Comparison of ENCODE assay signal across 22 cellular contexts in the genomic region with DNA sequence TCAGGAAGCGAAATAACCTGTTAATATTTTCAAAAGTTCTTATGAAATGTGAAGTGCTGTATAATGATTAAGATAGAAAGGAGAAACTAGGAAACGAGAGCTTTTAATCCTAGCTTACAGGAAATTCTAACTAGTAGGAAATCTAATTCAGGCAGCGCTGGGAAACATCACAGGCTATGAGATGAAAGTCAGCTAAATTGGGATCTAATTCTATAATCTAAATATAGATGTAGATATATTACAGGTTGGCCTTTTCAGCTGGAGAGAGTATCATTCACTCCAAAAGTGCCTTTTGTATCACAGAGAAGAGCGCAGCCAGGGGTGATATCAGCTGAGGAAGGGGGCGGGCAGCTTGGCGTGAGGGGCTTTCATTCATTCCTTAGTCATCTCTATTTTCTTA.
DNase-seq lines count a peak whose midpoint lies in the region; ATAC-seq and TF ChIP-seq lines count a peak whose summit lies in the region.
"Had no signal": no experiment of that assay in that cellular context is flagged by ENCODE, and none has a peak within 500 bp of the region (broad histone marks: within the 10 kb centered on the region; RNA-seq: fewer than 3 reads in every experiment).

No MANE protein-coding gene starts in this region.

- no peak for TF ChIP-seq POLR2A in uterus (IDR thresholded peaks at IDR 0.05)

- DNase-seq in right atrium auricular region (ENCODE audit: low spot score) = no peak
- DNase-seq in left cardiac atrium = no peak
- DNase-seq in nephron progenitor cell = no peak
- DNase-seq in uterus = no peak
- DNase-seq in islet precursor cell = no peak
- DNase-seq in retina = no peak
- DNase-seq: 8988T; Calu3; CD4-positive, alpha-beta T cell; EL; NCI-H1417; NCI-H187; NCI-H226; NCI-H524; NCI-H82; Peyer's patch had no signal

- H3K27me3 ChIP-seq in right atrium auricular region (no peaks in the 10 kb centered on the region), uterus (no peaks in the 10 kb centered on the region)
- H3K27me3 ChIP-seq: Peyer's patch had no signal

- no peak for TF ChIP-seq CTCF in right atrium auricular region (IDR thresholded peaks at IDR 0.05)
- TF ChIP-seq CTCF in nephron progenitor cell (IDR thresholded peaks at IDR 0.05) = no peak
- TF ChIP-seq CTCF in uterus (IDR thresholded peaks at IDR 0.05) = no peak

- H3K9me3 ChIP-seq in right atrium auricular region = no peaks in the 10 kb centered on the region
- H3K9me3 ChIP-seq in uterus = no peaks in the 10 kb centered on the region
- H3K9me3 ChIP-seq: Peyer's patch had no signal

- peaks cover 10% of the 10 kb centered on the region for H3K27me3 Mint-ChIP-seq in nephron progenitor cell (ENCODE audit: low read depth, poor library complexity)
- H3K27me3 Mint-ChIP-seq: B cell; CD4-positive, alpha-beta T cell had no signal

- H3K9me3 Mint-ChIP-seq in nephron progenitor cell = no peaks in the 10 kb centered on the region
- H3K9me3 Mint-ChIP-seq: CD4-positive, alpha-beta T cell had no signal

- ATAC-seq in left cardiac atrium = no peak
- peak; percentile 27; the same call in 1 of the 3 replicates for ATAC-seq in SK-N-SH treated with all-trans-retinoic acid at 6 μM for 48 hours
- no peak for ATAC-seq in HG03520 (IDR thresholded peaks at IDR 0.05; ENCODE audit: unreplicated experiment)
- ATAC-seq: K562, Right ventricle myocardium inferior had no signal

- H3K4me3 ChIP-seq in right atrium auricular region = no peak overlapping the region
- no peak overlapping the region for H3K4me3 ChIP-seq in uterus
- H3K4me3 ChIP-seq: K562, Peyer's patch, SK-N-MC had no signal

- H3K4me1 Mint-ChIP-seq in nephron progenitor cell = peaks cover 54% of the 10 kb centered on the region

- intact Hi-C loops in left cardiac atrium (cut with DNase I) = no loop called here
- intact Hi-C loops in uterus (cut with DNase I; ENCODE audit: low total_unique reads) = no loop called here

- no peak overlapping the region for H3K4me3 Mint-ChIP-seq in nephron progenitor cell
- H3K4me3 Mint-ChIP-seq: B cell; CD4-positive, alpha-beta T cell had no signal

- peaks cover 43% of the 10 kb centered on the region for H3K36me3 Mint-ChIP-seq in nephron progenitor cell (ENCODE audit: low read depth)

- H3K36me3 ChIP-seq in right atrium auricular region (no peaks in the 10 kb centered on the region), uterus (no peaks in the 10 kb centered on the region)
- H3K36me3 ChIP-seq: Peyer's patch had no signal

- H3K4me1 ChIP-seq in right atrium auricular region (peaks cover 0 to 19% of the 10 kb centered on the region in 2 donors), uterus (peaks cover 0 to 11% of the 10 kb centered on the region in 2 donors)
- H3K4me1 ChIP-seq: Peyer's patch had no signal

- peak overlapping the region; percentile 75 for H3K27ac Mint-ChIP-seq in nephron progenitor cell
- H3K27ac Mint-ChIP-seq: B cell; CD4-positive, alpha-beta T cell had no signal

- H3K27ac ChIP-seq in right atrium auricular region (peak overlapping the region; percentile 38 to 79), uterus (peak overlapping the region; percentile 78 to 79)
- H3K27ac ChIP-seq: Peyer's patch, SK-N-MC had no signal

TF ChIP-seq in SK-N-SH treated with all-trans-retinoic acid at 6 μM for 48 hours, 23 proteins besides CTCF, POLR2A, EP300 and RAD21:
- TF ChIP-seq CSDC2 (CRISPR knock-in tag; IDR thresholded peaks at IDR 0.05) (no peak), ZC3H10 (CRISPR knock-in tag; IDR thresholded peaks at IDR 0.05) (0 out of 2 replicates have a peak, but pooled peaks have one; percentile 33), ISL1 (CRISPR knock-in tag; IDR thresholded peaks at IDR 0.05) (peak; percentile 72), PPARA (CRISPR knock-in tag; IDR thresholded peaks at IDR 0.05; ENCODE audit: borderline replicate concordance) (no peak), TCF4 (CRISPR knock-in tag; IDR thresholded peaks at IDR 0.05; ENCODE audit: borderline replicate concordance) (peak; percentile 80)
- TF ChIP-seq, protein P1, sequence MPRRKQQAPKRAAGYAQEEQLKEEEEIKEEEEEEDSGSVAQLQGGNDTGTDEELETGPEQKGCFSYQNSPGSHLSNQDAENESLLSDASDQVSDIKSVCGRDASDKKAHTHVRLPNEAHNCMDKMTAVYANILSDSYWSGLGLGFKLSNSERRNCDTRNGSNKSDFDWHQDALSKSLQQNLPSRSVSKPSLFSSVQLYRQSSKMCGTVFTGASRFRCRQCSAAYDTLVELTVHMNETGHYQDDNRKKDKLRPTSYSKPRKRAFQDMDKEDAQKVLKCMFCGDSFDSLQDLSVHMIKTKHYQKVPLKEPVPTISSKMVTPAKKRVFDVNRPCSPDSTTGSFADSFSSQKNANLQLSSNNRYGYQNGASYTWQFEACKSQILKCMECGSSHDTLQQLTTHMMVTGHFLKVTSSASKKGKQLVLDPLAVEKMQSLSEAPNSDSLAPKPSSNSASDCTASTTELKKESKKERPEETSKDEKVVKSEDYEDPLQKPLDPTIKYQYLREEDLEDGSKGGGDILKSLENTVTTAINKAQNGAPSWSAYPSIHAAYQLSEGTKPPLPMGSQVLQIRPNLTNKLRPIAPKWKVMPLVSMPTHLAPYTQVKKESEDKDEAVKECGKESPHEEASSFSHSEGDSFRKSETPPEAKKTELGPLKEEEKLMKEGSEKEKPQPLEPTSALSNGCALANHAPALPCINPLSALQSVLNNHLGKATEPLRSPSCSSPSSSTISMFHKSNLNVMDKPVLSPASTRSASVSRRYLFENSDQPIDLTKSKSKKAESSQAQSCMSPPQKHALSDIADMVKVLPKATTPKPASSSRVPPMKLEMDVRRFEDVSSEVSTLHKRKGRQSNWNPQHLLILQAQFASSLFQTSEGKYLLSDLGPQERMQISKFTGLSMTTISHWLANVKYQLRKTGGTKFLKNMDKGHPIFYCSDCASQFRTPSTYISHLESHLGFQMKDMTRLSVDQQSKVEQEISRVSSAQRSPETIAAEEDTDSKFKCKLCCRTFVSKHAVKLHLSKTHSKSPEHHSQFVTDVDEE (CRISPR knock-in tag; IDR thresholded peaks at IDR 0.05) = 0 out of 2 replicates have a peak, but pooled peaks have one; percentile 31
